Comparison of ENCODE assay signal across 19 cellular contexts in genomic region chr3:142065932-142066331, GRCh38.
"Had no signal": no experiment of that assay in that cellular context is flagged by ENCODE, and none has a peak within 500 bp of the region (broad histone marks: within the 10 kb centered on the region; RNA-seq: fewer than 3 reads in every experiment).

No MANE protein-coding gene starts in this region.

- H3K4me3 ChIP-seq: esophagus squamous epithelium, mucosa of descending colon, ovary, stomach, thoracic aorta, transverse colon had no signal

- H3K27me3 Mint-ChIP-seq: dendritic cell treated with granulocyte-macrophage colony-stimulating factor and Interleukin-4, amounts not matched to agents 40 ng/mL and 50 ng/mL, for 4 days; naive thymus-derived CD8-positive, alpha-beta T cell had no signal

- H3K36me3 ChIP-seq: esophagus squamous epithelium, ovary, thoracic aorta, transverse colon had no signal

- H3K27ac Mint-ChIP-seq: dendritic cell treated with granulocyte-macrophage colony-stimulating factor and Interleukin-4, amounts not matched to agents 40 ng/mL and 50 ng/mL, for 4 days had no signal

- DNase-seq: esophagus squamous epithelium; foreskin fibroblast; islet precursor cell; mammary epithelial cell; mucosa of descending colon; naive thymus-derived CD8-positive, alpha-beta T cell; nucleus accumbens; ovary; right cardiac atrium; small intestine; stimulated activated CD4-positive, alpha-beta T cell treated with anti-CD3 and anti-CD28 coated beads, Interleukin-12 subunit alpha, Interleukin-12 subunit beta, amount 100 ng/mL, for 4 hours; stimulated activated naive CD4-positive, alpha-beta T cell; stomach; substantia nigra; transverse colon had no signal

- H3K4me3 Mint-ChIP-seq: dendritic cell treated with granulocyte-macrophage colony-stimulating factor and Interleukin-4, amounts not matched to agents 40 ng/mL and 50 ng/mL, for 4 days; naive thymus-derived CD8-positive, alpha-beta T cell; neural crest cell had no signal

- H3K9me3 Mint-ChIP-seq: dendritic cell treated with granulocyte-macrophage colony-stimulating factor and Interleukin-4, amounts not matched to agents 40 ng/mL and 50 ng/mL, for 4 days; neural crest cell had no signal

- ATAC-seq: left lobe of liver; mucosa of descending colon; naive thymus-derived CD8-positive, alpha-beta T cell; right cardiac atrium had no signal

- H3K27me3 ChIP-seq: esophagus squamous epithelium, ovary, stomach, transverse colon had no signal

- H3K4me1 ChIP-seq: esophagus squamous epithelium, stomach had no signal

- H3K27ac ChIP-seq: esophagus squamous epithelium, ovary, stomach, thoracic aorta, transverse colon had no signal

- H3K9me3 ChIP-seq: esophagus squamous epithelium, mucosa of descending colon, ovary, stomach, thoracic aorta, transverse colon had no signal
